ENCODE assay signal across 8 cellular contexts in genomic region chr21:43864806-43865470, GRCh38. TPM values are rescaled to one million over a fixed set of nuclear protein-coding genes. Genes with fewer than 3 reads are reported as not detected.
DNase-seq lines count a peak whose midpoint lies in the region; ATAC-seq and TF ChIP-seq lines count a peak whose summit lies in the region.

AGPAT3 (plus strand) TSS chr21:43865223; CDS start chr21:43959682, 94,459 bp downstream.

- CTCF ChIA-PET in CD4-positive, alpha-beta T cell (lab: Charles Lee) = no interaction called here
- CTCF ChIA-PET in HEK293 (lab: Yijun Ruan, JAX) = no interaction called here

- peak within 1 kb of the TSS; percentile 67 for H3K27ac ChIP-seq in CD4-positive, alpha-beta T cell (ENCODE audit: low read depth, low read length)
- peak within 1 kb of the TSS; percentile 97 for H3K27ac ChIP-seq in HEK293 (ENCODE audit: extremely low read depth, low read depth, low read length)
- peak within 1 kb of the TSS; percentile 79 for H3K27ac ChIP-seq in WERI-Rb-1
- peak within 1 kb of the TSS; percentile 88 for H3K27ac ChIP-seq in lower lobe of right lung

- peaks cover 22% of the 10 kb centered on the region for H3K36me3 Mint-ChIP-seq in CD4-positive, alpha-beta T cell (ENCODE audit: low read depth)

- TF ChIP-seq CTCF in CD4-positive, alpha-beta T cell (IDR thresholded peaks at IDR 0.05) = no peak
- TF ChIP-seq CTCF in HEK293 (tag by site-specific recombination; IDR thresholded peaks at IDR 0.05) = no peak
- TF ChIP-seq CTCF in WERI-Rb-1 (IDR thresholded peaks at IDR 0.05; ENCODE audit: low read depth, low read length) = no peak
- no peak for TF ChIP-seq CTCF in lower lobe of right lung (IDR thresholded peaks at IDR 0.05)

- peak within 1 kb of the TSS; percentile 91 for H3K27ac Mint-ChIP-seq in CD4-positive, alpha-beta T cell

- no peaks in the 10 kb centered on the region for H3K27me3 ChIP-seq in CD4-positive, alpha-beta T cell (ENCODE audit: control insufficient read depth, insufficient read depth, low read length)
- H3K27me3 ChIP-seq in WERI-Rb-1 (ENCODE audit: insufficient read depth, low read depth, severe bottlenecking) = no peaks in the 10 kb centered on the region
- no peaks in the 10 kb centered on the region for H3K27me3 ChIP-seq in lower lobe of right lung (ENCODE audit: low read depth)

- peak within 1 kb of the TSS; percentile 90 for H3K4me3 Mint-ChIP-seq in CD4-positive, alpha-beta T cell

- DNase-seq in CD4-positive, alpha-beta T cell = peak in 7 of 10 experiments; percentile 18 to 50 (median 36)
- DNase-seq in WERI-Rb-1 (no peak), dermis blood vessel endothelial cell (peak; percentile 18), lower lobe of right lung (no peak), Kasumi-1 (lab: John Stamatoyannopoulos, UW) (no peak)
- peak in 5 of 6 experiments; percentile 19 to 35 (median 22) for DNase-seq in stimulated activated naive CD4-positive, alpha-beta T cell (lab: John Stamatoyannopoulos, UW)

- ATAC-seq in CD4-positive, alpha-beta T cell (ENCODE audit: poor library complexity) = peak; percentile 29
- ATAC-seq in lower lobe of right lung (peak; percentile 29 to 34), HG02981 (IDR thresholded peaks at IDR 0.05; ENCODE audit: unreplicated experiment) (no peak)

- H3K27me3 Mint-ChIP-seq in CD4-positive, alpha-beta T cell = no peaks in the 10 kb centered on the region

- peaks cover 0 to 19% of the 10 kb centered on the region in 2 experiments; a peak in 1 of 3 replicates for H3K36me3 ChIP-seq in HEK293 (ENCODE audit: control insufficient read depth in 2 of 2, insufficient read depth in 1 of 2, low read length in 2 of 2)
- peaks cover 29% of the 10 kb centered on the region for H3K36me3 ChIP-seq in WERI-Rb-1
- H3K36me3 ChIP-seq in lower lobe of right lung = peaks cover 9% of the 10 kb centered on the region

- intact Hi-C loops in CD4-positive, alpha-beta T cell (cut with DNase I, micrococcal nuclease) = loop anchor here (1.0 to 5.0 kb wide), 4 partner anchors 48 to 74 kb away; no protein-coding TSS in a partner anchor
- intact Hi-C loops in lower lobe of right lung (cut with DNase I) = no loop called here

- peaks cover 10% of the 10 kb centered on the region for H3K4me1 ChIP-seq in HEK293 (ENCODE audit: control insufficient read depth, insufficient read depth, low read length)
- H3K4me1 ChIP-seq in lower lobe of right lung = peaks cover 39% of the 10 kb centered on the region

- no peaks in the 10 kb centered on the region for H3K9me3 ChIP-seq in CD4-positive, alpha-beta T cell (ENCODE audit: control insufficient read depth, low read length)
- H3K9me3 ChIP-seq in HEK293 (ENCODE audit: control insufficient read depth, insufficient read depth, low read depth, low read length) = no peaks in the 10 kb centered on the region
- no peaks in the 10 kb centered on the region for H3K9me3 ChIP-seq in WERI-Rb-1 (ENCODE audit: severe bottlenecking)
- no peaks in the 10 kb centered on the region for H3K9me3 ChIP-seq in lower lobe of right lung

- no peaks in the 10 kb centered on the region for H3K9me3 Mint-ChIP-seq in CD4-positive, alpha-beta T cell

- peaks cover 37% of the 10 kb centered on the region for H3K4me1 Mint-ChIP-seq in CD4-positive, alpha-beta T cell (ENCODE audit: low read depth)

- POLR2A ChIA-PET in CD4-positive, alpha-beta T cell (lab: Charles Lee) = interaction anchor here (1.8 kb wide), 1 partner anchor 57 kb away, joined by 8 read pairs; no protein-coding TSS in a partner anchor
- POLR2A ChIA-PET in HEK293 (lab: Yijun Ruan, JAX) = interaction anchor here (0.9 to 2.6 kb wide), 3 partner anchors 15 to 38 kb away, joined by 4 to 14 read pairs (median 5); no protein-coding TSS in a partner anchor

- peak within 1 kb of the TSS; percentile 55 for H3K4me3 ChIP-seq in HEK293 (ENCODE audit: low read depth, low read length)
- peak within 1 kb of the TSS; percentile 75 for H3K4me3 ChIP-seq in WERI-Rb-1 (ENCODE audit: low read depth, low read length)
- H3K4me3 ChIP-seq in lower lobe of right lung = peak within 1 kb of the TSS; percentile 85

TF ChIP-seq in HEK293, 187 proteins besides CTCF, POLR2A, EP300 and RAD21:
- no peak for TF ChIP-seq ZNF416 (tag by site-specific recombination; IDR thresholded peaks at IDR 0.05)
TF ChIP-seq in HEK293: peak in this region for 0.

RNA-seq across cellular contexts. Expression of gene AGPAT3, which starts in this region (rescaled TPM):
- total RNA-seq in CD4-positive, alpha-beta T cell = 10 to 100 TPM; 40.8 to 43.4 TPM
- total RNA-seq in dermis blood vessel endothelial cell = 56.8 and 153 TPM in 2 replicates
- 83.3 TPM for total RNA-seq in lower lobe of right lung

Comparison
In these comparisons a context has a peak if more than half of its experiments do, and no peak if none do; other contexts are left out.
1. DNase-seq: peak in CD4-positive, alpha-beta T cell (7 of 10), dermis blood vessel endothelial cell (single experiment) and stimulated activated naive CD4-positive, alpha-beta T cell (5 of 6); none in WERI-Rb-1 (single experiment), lower lobe of right lung (single experiment) and Kasumi-1 (0 of 2).
2. Peak in every context shown above with its lines, with median percentiles within 50 percentile points of each other: H3K27ac ChIP-seq and H3K4me3 ChIP-seq.